ENCODE assay signal across 16 cellular contexts in genomic region chr17:44439168-44439567, GRCh38. TPM values are rescaled to one million over a fixed set of nuclear protein-coding genes. Genes with fewer than 3 reads are reported as not detected.
DNase-seq lines count a peak whose midpoint lies in the region; ATAC-seq and TF ChIP-seq lines count a peak whose summit lies in the region.
"Had no signal": no experiment of that assay in that cellular context is flagged by ENCODE, and none has a peak within 500 bp of the region (broad histone marks: within the 10 kb centered on the region; RNA-seq: fewer than 3 reads in every experiment).

No MANE protein-coding gene starts in this region.

- H3K79me2 ChIP-seq in Loucy (ENCODE audit: insufficient read depth, low read length) = peaks cover 43% of the 10 kb centered on the region

- H3K4me2 ChIP-seq in Loucy (ENCODE audit: low read depth, low read length, poor library complexity, severe bottlenecking) = peak overlapping the region; percentile 57
- peak overlapping the region; percentile 18 for H3K4me2 ChIP-seq in skeletal muscle satellite cell (ENCODE audit: low read length)
- H3K4me2 ChIP-seq: BLaER1 had no signal

- H3K9ac ChIP-seq in Loucy (ENCODE audit: low read depth, low read length, poor library complexity, severe bottlenecking) (peak overlapping the region; percentile 21), skeletal muscle satellite cell (ENCODE audit: low read depth, low read length) (no peak overlapping the region)
- H3K9ac ChIP-seq: BLaER1 had no signal

- H3K27me3 Mint-ChIP-seq in activated T-helper 1 cell treated with anti-CD3 and anti-CD28 coated beads, Interleukin-12 subunit alpha, Interleukin-12 subunit beta, Interleukin-2, Interleukin-4 antibody, amounts not matched to agents 30 ng/mL and 10 ng/mL and 1 ng/mL, durations not matched to agents 14 hours and 24 hours and 36 hours (ENCODE audit: insufficient read depth) = no peaks in the 10 kb centered on the region

- intact Hi-C loops in activated T-helper 1 cell treated with anti-CD3 and anti-CD28 coated beads, Interleukin-12 subunit alpha, Interleukin-12 subunit beta, Interleukin-2, Interleukin-4 antibody, amounts not matched to agents 30 ng/mL and 10 ng/mL and 1 ng/mL, durations not matched to agents 14 hours and 24 hours and 36 hours (cut with micrococcal nuclease) = no loop called here

- H3K27ac Mint-ChIP-seq in activated T-helper 1 cell treated with anti-CD3 and anti-CD28 coated beads, Interleukin-12 subunit alpha, Interleukin-12 subunit beta, Interleukin-2, Interleukin-4 antibody, amounts not matched to agents 30 ng/mL and 10 ng/mL and 1 ng/mL, durations not matched to agents 14 hours and 24 hours and 36 hours = peak overlapping the region; percentile 32

- H3K36me3 ChIP-seq in Loucy (ENCODE audit: insufficient read depth, low read length) (peaks cover 20% of the 10 kb centered on the region; the same call in 1 of the 2 replicates), right atrium auricular region (peaks cover 16% of the 10 kb centered on the region), skeletal muscle satellite cell (ENCODE audit: insufficient read depth, low read length) (peaks cover 9% of the 10 kb centered on the region)

- no peak for DNase-seq in activated T-helper 1 cell treated with anti-CD3 and anti-CD28 coated beads, Interleukin-12 subunit alpha, Interleukin-12 subunit beta, Interleukin-2, Interleukin-4 antibody, amounts not matched to agents 30 ng/mL and 10 ng/mL and 1 ng/mL, durations not matched to agents 14 hours and 24 hours and 36 hours (ENCODE audit: low spot score)
- no peak for DNase-seq in right atrium auricular region (ENCODE audit: low spot score)
- DNase-seq in RPMI8226 = no peak
- DNase-seq in NAMALWA (ENCODE audit: low spot score) = no peak
- DNase-seq: activated CD4-positive, alpha-beta T cell treated with anti-CD3 and anti-CD28 coated beads, Interleukin-2, amount 50 U/mL, for 1 hour; activated effector memory CD4-positive, alpha-beta T cell treated with Interleukin-2 at 50 U/mL for 16 hours; Karpas-422; NCI-H146; NCI-H226; stimulated activated CD4-positive, alpha-beta T cell treated with anti-CD3 and anti-CD28 coated beads, Interleukin-4, amount 100 ng/mL, for 24 hours had no signal

- no peaks in the 10 kb centered on the region for H3K27me3 ChIP-seq in Loucy (ENCODE audit: insufficient read depth, low read length, poor library complexity, severe bottlenecking)
- H3K27me3 ChIP-seq in right atrium auricular region = no peaks in the 10 kb centered on the region
- H3K27me3 ChIP-seq in skeletal muscle satellite cell (ENCODE audit: control insufficient read depth, insufficient read depth, low read length) = no peaks in the 10 kb centered on the region
- H3K27me3 ChIP-seq: BLaER1, neutrophil had no signal

- peaks cover 17% of the 10 kb centered on the region for H3K4me1 Mint-ChIP-seq in activated T-helper 1 cell treated with anti-CD3 and anti-CD28 coated beads, Interleukin-12 subunit alpha, Interleukin-12 subunit beta, Interleukin-2, Interleukin-4 antibody, amounts not matched to agents 30 ng/mL and 10 ng/mL and 1 ng/mL, durations not matched to agents 14 hours and 24 hours and 36 hours (ENCODE audit: low read depth)

- H3K4me3 ChIP-seq in Loucy (ENCODE audit: low read length, poor library complexity, severe bottlenecking) (peak overlapping the region; percentile 12), right atrium auricular region (no peak overlapping the region), skeletal muscle satellite cell (ENCODE audit: low read length) (no peak overlapping the region)
- H3K4me3 ChIP-seq: BLaER1, thoracic aorta had no signal

- H3K9me2 ChIP-seq in Loucy (replicated peaks; ENCODE audit: low read depth, low read length) = no peaks in the 10 kb centered on the region

- no peaks in the 10 kb centered on the region for H3K9me3 Mint-ChIP-seq in activated T-helper 1 cell treated with anti-CD3 and anti-CD28 coated beads, Interleukin-12 subunit alpha, Interleukin-12 subunit beta, Interleukin-2, Interleukin-4 antibody, amounts not matched to agents 30 ng/mL and 10 ng/mL and 1 ng/mL, durations not matched to agents 14 hours and 24 hours and 36 hours

- no peak overlapping the region for H2AFZ ChIP-seq in Loucy (ENCODE audit: low read length)

- TF ChIP-seq CTCF in Loucy (conservative IDR thresholded peaks at IDR 0.05; ENCODE audit: low read length) = no peak
- TF ChIP-seq CTCF in right atrium auricular region (IDR thresholded peaks at IDR 0.05) = no peak

- H3F3A ChIP-seq in Loucy (ENCODE audit: low read depth) = no peaks in the 10 kb centered on the region

- peak overlapping the region; percentile 61 to 83 for H3K27ac ChIP-seq in right atrium auricular region
- H3K27ac ChIP-seq: BLaER1, neutrophil, thoracic aorta had no signal

- no peak overlapping the region for H3K4me3 Mint-ChIP-seq in activated T-helper 1 cell treated with anti-CD3 and anti-CD28 coated beads, Interleukin-12 subunit alpha, Interleukin-12 subunit beta, Interleukin-2, Interleukin-4 antibody, amounts not matched to agents 30 ng/mL and 10 ng/mL and 1 ng/mL, durations not matched to agents 14 hours and 24 hours and 36 hours

- H3K36me3 Mint-ChIP-seq in activated T-helper 1 cell treated with anti-CD3 and anti-CD28 coated beads, Interleukin-12 subunit alpha, Interleukin-12 subunit beta, Interleukin-2, Interleukin-4 antibody, amounts not matched to agents 30 ng/mL and 10 ng/mL and 1 ng/mL, durations not matched to agents 14 hours and 24 hours and 36 hours (ENCODE audit: low read depth) = peaks cover 16% of the 10 kb centered on the region

- H4K20me1 ChIP-seq in Loucy (ENCODE audit: insufficient read depth, low read length, poor library complexity, severe bottlenecking) = peaks cover 5% of the 10 kb centered on the region

- ATAC-seq in HG02759 (IDR thresholded peaks at IDR 0.05; ENCODE audit: unreplicated experiment) = no peak

- H3K9me3 ChIP-seq in Loucy (ENCODE audit: insufficient read depth, low read depth, low read length) (no peaks in the 10 kb centered on the region), right atrium auricular region (no peaks in the 10 kb centered on the region), skeletal muscle satellite cell (replicated peaks; ENCODE audit: low read length) (no peaks in the 10 kb centered on the region)
- H3K9me3 ChIP-seq: BLaER1, neutrophil, thoracic aorta had no signal

- peaks cover 20% of the 10 kb centered on the region for H3K4me1 ChIP-seq in Loucy (ENCODE audit: insufficient read depth, low read length, poor library complexity, severe bottlenecking)
- peaks cover 0 to 32% of the 10 kb centered on the region in 2 donors for H3K4me1 ChIP-seq in right atrium auricular region
- H3K4me1 ChIP-seq in skeletal muscle satellite cell (ENCODE audit: control insufficient read depth, insufficient read depth, low read length) = peaks cover 15% of the 10 kb centered on the region

RNA-seq across cellular contexts. Expression of gene ITGA2B, which starts 49.7 kb away (rescaled TPM):
- 0.44 and 0.71 TPM in 2 replicates for total RNA-seq in activated T-helper 1 cell treated with anti-CD3 and anti-CD28 coated beads, Interleukin-12 subunit alpha, Interleukin-12 subunit beta, Interleukin-2, Interleukin-4 antibody, amounts not matched to agents 30 ng/mL and 10 ng/mL and 1 ng/mL, durations not matched to agents 14 hours and 24 hours and 36 hours
- 1 to 10 TPM; 1.0 to 2.6 TPM for total RNA-seq in right atrium auricular region
- 0.66 TPM in 1 of 2 replicates, not detected in the other for total RNA-seq in skeletal muscle satellite cell (2012; rRNA removed)
